Comparison of ENCODE assay signal across 8 cellular contexts in genomic region chr1:154534263-154534844, GRCh38. TPM values are rescaled to one million over a fixed set of nuclear protein-coding genes. Genes with fewer than 3 reads are reported as not detected.
DNase-seq lines count a peak whose midpoint lies in the region; ATAC-seq and TF ChIP-seq lines count a peak whose summit lies in the region.

No MANE protein-coding gene starts in this region.

- H3K4me3 ChIP-seq in AG04450 (ENCODE audit: low read depth, low read length) (no peak overlapping the region), OCI-LY7 (ENCODE audit: low read depth, low read length, poor library complexity, severe bottlenecking) (no peak overlapping the region), ascending aorta (no peak overlapping the region)

- H3K27me3 ChIP-seq in AG04450 (ENCODE audit: control insufficient read depth, insufficient read depth, low read length) (peaks cover 32% of the 10 kb centered on the region), ascending aorta (no peaks in the 10 kb centered on the region)

- H2AFZ ChIP-seq in OCI-LY7 (ENCODE audit: low read length) = no peak overlapping the region

- no peaks in the 10 kb centered on the region for H3K9me2 ChIP-seq in OCI-LY7 (ENCODE audit: insufficient read depth, low read length)

- H4K20me1 ChIP-seq in OCI-LY7 (ENCODE audit: insufficient read depth, low read length) = no peaks in the 10 kb centered on the region

- no peak overlapping the region for H3K4me3 Mint-ChIP-seq in HFFc6

- POLR2A ChIA-PET in AG04450 (lab: Yijun Ruan, JAX) = interaction anchor here (0.7 kb wide), 1 partner anchor 13 kb away, joined by 3 read pairs; no protein-coding TSS in a partner anchor
- POLR2A ChIA-PET in OCI-LY7 (lab: Charles Lee) = interaction anchor here (0.6 kb wide), 1 partner anchor 556 kb away, joined by 3 read pairs; no protein-coding TSS in a partner anchor

- peaks cover 10% of the 10 kb centered on the region; the same call in 1 of the 2 replicates for H3K36me3 Mint-ChIP-seq in HFFc6 (ENCODE audit: low read depth)

- CTCF ChIA-PET in AG04450 (lab: Charles Lee) = interaction anchor here (0.7 to 2.1 kb wide), 3 partner anchors 12 to 410 kb away, joined by 4 to 5 read pairs (median 4); no protein-coding TSS in a partner anchor
- CTCF ChIA-PET in OCI-LY7 (lab: Charles Lee; ENCODE audit: unreplicated experiment) = no interaction called here

- peak; percentile 51 for TF ChIP-seq CTCF in AG04450 (IDR thresholded peaks at IDR 0.05; ENCODE audit: low read depth, low read length)
- TF ChIP-seq CTCF in HFFc6 (IDR thresholded peaks at IDR 0.05) = peak; percentile 68
- peak; percentile 77 for TF ChIP-seq CTCF in OCI-LY7 (conservative IDR thresholded peaks at IDR 0.05; ENCODE audit: low read length)
- peak in 1 of 3 experiments; percentile 12 for TF ChIP-seq CTCF in ascending aorta (IDR thresholded peaks at IDR 0.05)

- no peaks in the 10 kb centered on the region for H3K4me1 Mint-ChIP-seq in HFFc6 (ENCODE audit: low read depth)

- no TSS peak for BruUV-seq in OCI-LY7 (replicated peaks; lab: Mats Ljungman, UMichigan)

- H3K4me1 ChIP-seq in OCI-LY7 (ENCODE audit: insufficient read depth, low read length, poor library complexity, severe bottlenecking) = no peaks in the 10 kb centered on the region
- no peaks in the 10 kb centered on the region for H3K4me1 ChIP-seq in ascending aorta

- intact Hi-C loops in OCI-LY7 (cut with micrococcal nuclease; ENCODE audit: unreplicated experiment) (no loop called here), ascending aorta (cut with DNase I) (no loop called here)

- 0 out of 2 replicates have a peak, but pooled peaks cover 5% of the 10 kb centered on the region for H3K9me3 Mint-ChIP-seq in HFFc6

- H3K36me3 ChIP-seq in OCI-LY7 (ENCODE audit: insufficient read depth, low read length) (no peaks in the 10 kb centered on the region), ascending aorta (no peaks in the 10 kb centered on the region)

- no peaks in the 10 kb centered on the region for H3K79me2 ChIP-seq in OCI-LY7 (ENCODE audit: insufficient read depth, low read depth, low read length)

- no peak overlapping the region for H3K4me2 ChIP-seq in OCI-LY7 (ENCODE audit: low read length)

- no peak overlapping the region for H3K27ac Mint-ChIP-seq in HFFc6

- H3K27ac ChIP-seq in AG04450 (ENCODE audit: low read depth, low read length) (no peak overlapping the region), OCI-LY7 (ENCODE audit: low read depth, low read length, poor library complexity, severe bottlenecking) (no peak overlapping the region), ascending aorta (no peak overlapping the region)

- H3K27me3 Mint-ChIP-seq in HFFc6 (ENCODE audit: insufficient read depth) = peaks cover 56% of the 10 kb centered on the region

- ATAC-seq in GM19452 (IDR thresholded peaks at IDR 0.05; ENCODE audit: unreplicated experiment) = no peak
- no peak for ATAC-seq in GM18517 (IDR thresholded peaks at IDR 0.05; ENCODE audit: unreplicated experiment)

- DNase-seq in AG04450 (ENCODE audit: low read depth, low spot score) (no peak), HFFc6 (no peak), OCI-LY7 (ENCODE audit: low spot score) (peak; percentile 49), germinal center (ENCODE audit: low spot score) (peak; percentile 23), ascending aorta (ENCODE audit: low spot score in 2 of 2) (no peak), NCI-H2029 (lab: John Stamatoyannopoulos, UW) (no peak)

- H3K9me3 ChIP-seq in AG04450 (ENCODE audit: control insufficient read depth, insufficient read depth, low read length) = peaks cover 4% of the 10 kb centered on the region; the same call in 1 of the 2 replicates
- no peaks in the 10 kb centered on the region for H3K9me3 ChIP-seq in OCI-LY7 (ENCODE audit: low read length)
- H3K9me3 ChIP-seq in ascending aorta = no peaks in the 10 kb centered on the region

RNA-seq across cellular contexts. Expression of gene UBE2Q1, which starts 24.1 kb away (rescaled TPM):
- polyA plus RNA-seq in AG04450 (2011; rRNA removed) = 16.9 and 17.6 TPM in 2 replicates
- polyA minus RNA-seq in AG04450 (2011; rRNA and poly(A)+ RNA removed) = 12.8 and 13.1 TPM in 2 replicates
- 100 to 1,000 TPM in 1 of 6 experiments, 10 to 100 TPM in 5; 72.6 to 101 (median 91.5) TPM for total RNA-seq in HFFc6 (2021; fragmentation: NEBNext Ultra II Directional; extraction: Animal tissue kit (Norgen Biotek cat#: 25700))
- 34.6 and 54.0 TPM in 2 replicates for total RNA-seq in OCI-LY7 (2014; rRNA removed; shearing (Covaris generic))
- total RNA-seq in OCI-LY7 (2022) (84.5 and 93.7 TPM in 2 replicates), ascending aorta (10.6 TPM)

RNA-seq across cellular contexts. Expression of gene SHE, which starts 32.1 kb away (rescaled TPM):
- not detected in 2 replicates for polyA plus RNA-seq in AG04450 (2011; rRNA removed)
- not detected in 2 replicates for polyA minus RNA-seq in AG04450 (2011; rRNA and poly(A)+ RNA removed)
- not detected for total RNA-seq in HFFc6 (2021; fragmentation: NEBNext Ultra II Directional; extraction: Animal tissue kit (Norgen Biotek cat#: 25700))
- total RNA-seq in OCI-LY7 (2014; rRNA removed; shearing (Covaris generic)) = not detected in 2 replicates
- total RNA-seq in OCI-LY7 (2022) (not detected in 2 replicates), ascending aorta (107 TPM)

RNA-seq across cellular contexts. Expression of gene TDRD10, which starts 32.3 kb away (rescaled TPM):
- polyA plus RNA-seq in AG04450 (2011; rRNA removed) = not detected in 2 replicates
- not detected in 2 replicates for polyA minus RNA-seq in AG04450 (2011; rRNA and poly(A)+ RNA removed)
- not detected for total RNA-seq in HFFc6 (2021; fragmentation: NEBNext Ultra II Directional; extraction: Animal tissue kit (Norgen Biotek cat#: 25700))
- 0.13 TPM in 1 of 2 replicates, not detected in the other for total RNA-seq in OCI-LY7 (2014; rRNA removed; shearing (Covaris generic))
- not detected in 2 replicates for total RNA-seq in OCI-LY7 (2022)
- total RNA-seq in ascending aorta = 4.6 TPM

RNA-seq across cellular contexts. Expression of gene CHRNB2, which starts 33.2 kb away (rescaled TPM):
- polyA plus RNA-seq in AG04450 (2011; rRNA removed) = 0.06 TPM in 1 of 2 replicates, not detected in the other
- polyA minus RNA-seq in AG04450 (2011; rRNA and poly(A)+ RNA removed) = 0.04 and 0.18 TPM in 2 replicates
- under 1 TPM in 5 of 6 experiments, not detected in 1; 0.05 to 0.09 (median 0.07) TPM for total RNA-seq in HFFc6 (2021; fragmentation: NEBNext Ultra II Directional; extraction: Animal tissue kit (Norgen Biotek cat#: 25700))
- total RNA-seq in OCI-LY7 (2014; rRNA removed; shearing (Covaris generic)) = 0.13 and 0.33 TPM in 2 replicates
- total RNA-seq in OCI-LY7 (2022) (0.42 and 0.55 TPM in 2 replicates), ascending aorta (not detected)

Comparison
In these comparisons a context has a peak if more than half of its experiments do, and no peak if none do; other contexts are left out.
1. DNase-seq: peak in OCI-LY7 (single experiment) and germinal center (single experiment); none in AG04450 (single experiment), HFFc6 (single experiment), ascending aorta (0 of 2) and NCI-H2029 (single experiment).
2. RNA of gene SHE, which starts 32.1 kb away (total RNA-seq): 107 TPM in ascending aorta (single experiment); not detected in HFFc6 and not detected in OCI-LY7; every median in the first group is over 100 times any median in the second.